13 cellular contexts compared by ENCODE assay signal in the genomic region with DNA sequence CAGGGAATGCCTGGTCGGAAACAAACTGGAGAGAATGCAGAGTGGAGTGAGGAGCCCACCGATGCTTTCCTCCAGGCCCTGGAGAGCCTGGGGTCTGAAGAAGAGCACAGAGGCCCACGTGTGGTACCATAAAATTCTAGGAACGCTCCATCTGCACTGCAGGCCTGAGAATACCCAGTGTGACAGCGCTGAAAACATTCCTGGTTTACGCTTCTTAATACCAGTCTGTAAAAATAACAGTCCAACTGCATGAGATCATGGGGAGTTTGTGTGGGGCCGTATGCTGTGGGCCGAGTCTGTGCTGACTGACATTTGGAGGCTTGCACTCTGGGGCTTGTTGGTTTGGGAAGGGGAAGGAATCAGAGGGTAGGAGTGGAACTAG.
"Had no signal": no experiment of that assay in that cellular context is flagged by ENCODE, and none has a peak within 500 bp of the region (broad histone marks: within the 10 kb centered on the region; RNA-seq: fewer than 3 reads in every experiment).

No MANE protein-coding gene starts in this region.

- H3K4me1 Mint-ChIP-seq: activated CD4-positive, alpha-beta T cell treated with anti-CD3 and anti-CD28 coated beads, Interleukin-2, amount 10 ng/mL, durations not matched to agents 24 days and 14 days; activated naive CD4-positive, alpha-beta T cell treated with anti-CD3 and anti-CD28 coated beads, Interleukin-2, amount 10 ng/mL, durations not matched to agents 7 days and 5 days; T-cell had no signal

- H3K27ac Mint-ChIP-seq: activated CD4-positive, alpha-beta T cell treated with anti-CD3 and anti-CD28 coated beads, Interleukin-2, amount 10 ng/mL, durations not matched to agents 24 days and 14 days; activated naive CD4-positive, alpha-beta T cell treated with anti-CD3 and anti-CD28 coated beads, Interleukin-2, amount 10 ng/mL, durations not matched to agents 7 days and 5 days; activated T-helper 2 cell treated with anti-CD3 and anti-CD28 coated beads, Interferon-gamma antibody, Interleukin-2, Interleukin-4, amounts not matched to agents 10 μg/mL and 5 μg/mL and 100 μg/mL, durations not matched to agents 14 hours and 24 hours and 36 hours; T-cell had no signal

- H3K4me3 ChIP-seq: lung, mucosa of descending colon, SK-N-MC had no signal

- H3K9me3 ChIP-seq: mucosa of descending colon had no signal

- H3K36me3 Mint-ChIP-seq: activated naive CD4-positive, alpha-beta T cell treated with anti-CD3 and anti-CD28 coated beads, Interleukin-2, amount 10 ng/mL, durations not matched to agents 7 days and 5 days; T-cell had no signal

- H3K9me3 Mint-ChIP-seq: activated CD4-positive, alpha-beta T cell treated with anti-CD3 and anti-CD28 coated beads, Interleukin-2, amount 10 ng/mL, durations not matched to agents 24 days and 14 days; activated naive CD4-positive, alpha-beta T cell treated with anti-CD3 and anti-CD28 coated beads, Interleukin-2, amount 10 ng/mL, durations not matched to agents 7 days and 5 days; activated T-helper 2 cell treated with anti-CD3 and anti-CD28 coated beads, Interferon-gamma antibody, Interleukin-2, Interleukin-4, amounts not matched to agents 10 μg/mL and 5 μg/mL and 100 μg/mL, durations not matched to agents 14 hours and 24 hours and 36 hours; T-cell had no signal

- ATAC-seq: mucosa of descending colon, T-cell had no signal

- H3K27me3 ChIP-seq: brain microvascular endothelial cell had no signal

- H3K27ac ChIP-seq: brain microvascular endothelial cell, SK-N-MC had no signal

- H3K4me3 Mint-ChIP-seq: activated CD4-positive, alpha-beta T cell treated with anti-CD3 and anti-CD28 coated beads, Interleukin-2, amount 10 ng/mL, durations not matched to agents 24 days and 14 days; activated naive CD4-positive, alpha-beta T cell treated with anti-CD3 and anti-CD28 coated beads, Interleukin-2, amount 10 ng/mL, durations not matched to agents 7 days and 5 days; T-cell had no signal

- H3K27me3 Mint-ChIP-seq: activated CD4-positive, alpha-beta T cell treated with anti-CD3 and anti-CD28 coated beads, Interleukin-2, amount 10 ng/mL, durations not matched to agents 24 days and 14 days had no signal

- H3K36me3 ChIP-seq: brain microvascular endothelial cell had no signal

- DNase-seq: activated CD4-positive, alpha-beta T cell treated with anti-CD3 and anti-CD28 coated beads, Interleukin-2, amount 10 ng/mL, durations not matched to agents 24 days and 14 days; activated naive CD4-positive, alpha-beta T cell treated with anti-CD3 and anti-CD28 coated beads, Interleukin-2, amount 10 ng/mL, durations not matched to agents 7 days and 5 days; brain microvascular endothelial cell; dermis blood vessel endothelial cell; left cardiac atrium; mucosa of descending colon; stimulated activated CD4-positive, alpha-beta T cell treated with anti-CD3 and anti-CD28 coated beads, Interleukin-2, amount 100 ng/mL, for 24 hours; stimulated activated naive CD4-positive, alpha-beta T cell; T-cell; T1000 had no signal
